8 cellular contexts compared by ENCODE assay signal in the genomic region with DNA sequence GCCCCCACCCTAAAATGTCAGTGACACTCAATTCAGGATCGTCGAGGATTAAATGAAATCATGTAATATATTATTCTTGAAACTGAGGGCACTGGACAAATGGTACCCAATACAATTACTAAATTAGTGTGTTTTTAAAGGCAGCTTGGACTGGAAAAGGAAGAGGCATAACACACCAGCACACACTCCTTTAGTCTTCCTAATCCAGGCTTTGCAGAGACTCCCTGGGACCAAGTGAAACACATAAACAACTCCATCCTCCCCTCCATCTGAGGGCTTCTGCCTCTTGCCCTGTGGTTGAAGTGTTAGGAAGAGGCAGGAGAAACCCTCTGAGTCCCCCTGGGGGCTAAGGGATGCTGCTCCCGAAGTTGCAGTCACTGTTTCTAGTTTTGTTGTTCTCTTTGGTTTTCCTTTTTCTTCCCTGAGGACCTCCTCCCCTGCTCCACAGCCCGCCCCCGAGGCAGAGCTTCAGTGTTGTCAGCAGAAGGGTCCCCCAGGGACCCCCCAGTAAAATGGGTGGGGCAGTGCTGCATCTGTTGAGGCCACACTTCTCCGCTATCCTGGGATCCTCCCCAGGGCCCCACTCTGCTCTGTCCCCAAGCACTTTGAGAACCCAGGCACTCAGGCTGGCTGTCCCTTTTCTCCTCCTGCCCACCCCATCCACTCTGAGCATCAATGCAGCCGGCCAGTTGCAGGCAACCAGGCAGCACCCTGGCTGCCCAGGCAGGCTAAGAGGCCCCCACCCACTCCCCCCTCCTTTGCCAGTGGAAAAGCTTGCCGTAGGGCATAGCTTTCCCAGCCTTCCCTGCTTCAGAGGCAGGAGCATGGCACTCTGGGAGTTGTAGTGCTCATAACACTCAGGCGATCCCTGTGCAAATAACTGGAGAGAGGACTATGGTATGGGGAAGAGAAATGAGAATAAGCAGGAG. TPM values are rescaled to one million over a fixed set of nuclear protein-coding genes. Genes with fewer than 3 reads are reported as not detected.
DNase-seq lines count a peak whose midpoint lies in the region; ATAC-seq and TF ChIP-seq lines count a peak whose summit lies in the region.

No MANE protein-coding gene starts in this region.

- H3K4me1 Mint-ChIP-seq in endothelial cell (ENCODE audit: unreplicated experiment): peaks cover 10% of the 10 kb centered on the region

- peaks cover 16% of the 10 kb centered on the region for H3K36me3 Mint-ChIP-seq in endothelial cell (ENCODE audit: low read depth, unreplicated experiment)

- DNase-seq in Right ventricle myocardium inferior (ENCODE audit: missing footprints): no peak
- DNase-seq in cardiac septum (ENCODE audit: low spot score): no peak
- DNase-seq in SJCRH30: peak; percentile 83 to 87
- DNase-seq in fibroblast of pulmonary artery (ENCODE audit: low read depth): peak; percentile 52
- DNase-seq in nucleus accumbens (lab: John Stamatoyannopoulos, UW): peak in 49 of 56 donors; percentile 4 to 85 (median 47)
- DNase-seq in activated CD4-positive, alpha-beta T cell treated with anti-CD3 and anti-CD28 coated beads for 1 hour: no peak
- no peak for DNase-seq in endothelial cell (ENCODE audit: low spot score)

- H3K27ac Mint-ChIP-seq in endothelial cell (ENCODE audit: unreplicated experiment): no peak overlapping the region

- TF ChIP-seq CTCF in fibroblast of pulmonary artery (IDR thresholded peaks at IDR 0.05; ENCODE audit: low read length, missing control alignments): no peak
- TF ChIP-seq CTCF in endothelial cell (IDR thresholded peaks at IDR 0.05; ENCODE audit: unreplicated experiment): no peak

- intact Hi-C loops in Right ventricle myocardium inferior (cut with DNase I): loop anchor here (5.0 kb wide), 1 partner anchor 36 kb away; no protein-coding TSS in a partner anchor
- intact Hi-C loops in cardiac septum (cut with DNase I): no loop called here

- peaks cover 10% of the 10 kb centered on the region for H3K27me3 Mint-ChIP-seq in endothelial cell (ENCODE audit: unreplicated experiment)

- H3K4me1 ChIP-seq in SJCRH30: peaks cover 6% of the 10 kb centered on the region; the same call in 1 of the 2 replicates

- ATAC-seq in Right ventricle myocardium inferior (peak; percentile 80), HG03521 (IDR thresholded peaks at IDR 0.05; ENCODE audit: unreplicated experiment) (no peak)

- no peak overlapping the region; the same call in 1 of the 2 replicates for H3K27ac ChIP-seq in SJCRH30

- no peak overlapping the region for H3K4me3 Mint-ChIP-seq in endothelial cell (ENCODE audit: unreplicated experiment)

- H3K9me3 ChIP-seq in SJCRH30 (replicated peaks): no peaks in the 10 kb centered on the region

- no peaks in the 10 kb centered on the region for H3K36me3 ChIP-seq in SJCRH30

- H3K9me3 Mint-ChIP-seq in endothelial cell (ENCODE audit: unreplicated experiment): no peaks in the 10 kb centered on the region

- H3K4me3 ChIP-seq in SJCRH30: peak overlapping the region; percentile 37
- H3K4me3 ChIP-seq in fibroblast of pulmonary artery (replicated peaks; ENCODE audit: low read depth, low read length): no peak overlapping the region

- H3K27me3 ChIP-seq in SJCRH30: no peaks in the 10 kb centered on the region

RNA-seq across cellular contexts. Expression of gene TMEM63B, which starts 5.9 kb away (rescaled TPM):
- total RNA-seq in Right ventricle myocardium inferior (44.5 TPM), cardiac septum (39.6 TPM), endothelial cell (ENCODE audit: unreplicated experiment) (33.4 TPM)
- total RNA-seq in SJCRH30 (2014; rRNA removed; shearing (Covaris generic)): 11.5 TPM in 2 replicates

RNA-seq across cellular contexts. Expression of gene MRPL14, which starts 6.0 kb away (rescaled TPM):
- 41.7 TPM for total RNA-seq in Right ventricle myocardium inferior
- 36.7 TPM for total RNA-seq in cardiac septum
- 58.8 and 73.0 TPM in 2 replicates for total RNA-seq in SJCRH30 (2014; rRNA removed; shearing (Covaris generic))
- total RNA-seq in endothelial cell (ENCODE audit: unreplicated experiment): 30.3 TPM

RNA-seq across cellular contexts. Expression of gene CAPN11, which starts 25.4 kb away (rescaled TPM):
- total RNA-seq in Right ventricle myocardium inferior (0.27 TPM), cardiac septum (0.78 TPM), endothelial cell (ENCODE audit: unreplicated experiment) (2.3 TPM)
- 0.20 and 0.97 TPM in 2 replicates for total RNA-seq in SJCRH30 (2014; rRNA removed; shearing (Covaris generic))

Comparison
In these comparisons a context has a peak if more than half of its experiments do, and no peak if none do; other contexts are left out.
1. DNase-seq: peak in SJCRH30 (2 of 2), fibroblast of pulmonary artery (single experiment) and nucleus accumbens (49 of 56); none in Right ventricle myocardium inferior (single experiment), cardiac septum (single experiment), activated CD4-positive, alpha-beta T cell treated with anti-CD3 and anti-CD28 coated beads for 1 hour (single experiment) and endothelial cell (single experiment).